Comparison of ENCODE assay signal across 13 cellular contexts in the genomic region with DNA sequence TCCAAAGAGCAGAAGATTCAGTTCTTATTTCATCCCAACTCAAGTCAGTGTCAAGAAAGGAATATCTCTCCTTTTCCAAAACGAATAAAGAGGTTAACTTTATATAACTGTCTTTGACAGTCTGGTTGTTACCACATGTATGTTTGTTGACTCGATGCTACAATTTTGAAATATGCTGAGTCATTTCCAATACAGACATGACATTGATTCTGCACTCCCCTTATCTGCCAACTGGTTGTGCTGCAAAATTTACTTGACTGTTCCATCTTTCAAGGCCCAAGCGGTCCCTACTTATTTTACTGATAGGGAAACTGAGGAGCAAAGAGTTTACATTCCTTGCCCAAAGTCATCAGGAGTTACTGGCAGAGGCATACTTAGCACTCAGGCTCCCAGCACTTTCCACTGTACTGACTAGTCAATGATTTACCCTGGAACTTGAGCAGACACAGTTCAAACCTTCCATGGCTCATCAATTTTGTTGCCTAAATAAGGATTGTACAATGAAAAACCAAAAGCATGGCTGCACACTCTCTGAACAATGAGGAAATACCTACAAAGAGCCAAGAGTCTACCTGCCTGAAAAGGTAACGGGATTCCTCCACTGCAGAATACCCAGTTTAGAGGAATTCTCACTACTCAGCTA. TPM values are rescaled to one million over a fixed set of nuclear protein-coding genes. Genes with fewer than 3 reads are reported as not detected.
DNase-seq lines count a peak whose midpoint lies in the region; ATAC-seq, FAIRE-seq and TF ChIP-seq lines count a peak whose summit lies in the region.
"Had no signal": no experiment of that assay in that cellular context is flagged by ENCODE, and none has a peak within 500 bp of the region (broad histone marks: within the 10 kb centered on the region; RNA-seq: fewer than 3 reads in every experiment).

No MANE protein-coding gene starts in this region.

- H4K20me1 ChIP-seq in GM12878 (ENCODE audit: control insufficient read depth, insufficient read depth) (no peaks in the 10 kb centered on the region), OCI-LY7 (ENCODE audit: insufficient read depth, low read length) (no peaks in the 10 kb centered on the region)

- POLR2A ChIA-PET in GM12878 (lab: Charles Lee) (no interaction called here), OCI-LY7 (lab: Charles Lee) (interaction anchor here (0.5 kb wide), 1 partner anchor 409 kb away, joined by 6 read pairs; no protein-coding TSS in a partner anchor)

- TF ChIP-seq EP300 in GM12878 (IDR thresholded peaks at IDR 0.05; ENCODE audit: borderline replicate concordance in 1 of 2, control insufficient read depth in 1 of 2, low read depth in 2 of 2, low read length in 2 of 2): no peak

- H3K9me3 ChIP-seq in GM12878 (replicated peaks; ENCODE audit: control insufficient read depth, insufficient read depth, low read length) (no peaks in the 10 kb centered on the region), OCI-LY7 (ENCODE audit: low read length) (no peaks in the 10 kb centered on the region)

- in situ Hi-C loops in GM12878 (cut with MboI): no loop called here

- H3K27me3 ChIP-seq in ACC112 (ENCODE audit: insufficient read depth, low read length) (no peaks in the 10 kb centered on the region), GM12878 (replicated peaks in 1 of 2; ENCODE audit: control insufficient read depth in 2 of 2, insufficient read depth in 2 of 2, low read length in 1 of 2) (no peaks in the 10 kb centered on the region; a peak in 1 of 4 replicates)

- peak overlapping the region; percentile 9; the same call in 1 of the 2 replicates for H3K27ac ChIP-seq in ACC112 (ENCODE audit: low read depth, low read length)
- H3K27ac ChIP-seq in GM12878 (ENCODE audit: control insufficient read depth, insufficient read depth): no peak overlapping the region
- no peak overlapping the region for H3K27ac ChIP-seq in OCI-LY7 (ENCODE audit: low read depth, low read length, poor library complexity, severe bottlenecking)

- H3K4me1 ChIP-seq in ACC112 (ENCODE audit: control insufficient read depth, insufficient read depth, low read length, unreplicated experiment): peaks cover 16% of the 10 kb centered on the region
- no peaks in the 10 kb centered on the region for H3K4me1 ChIP-seq in GM12878 (ENCODE audit: control insufficient read depth, insufficient read depth, low read length)
- H3K4me1 ChIP-seq in OCI-LY7 (ENCODE audit: insufficient read depth, low read length, poor library complexity, severe bottlenecking): no peaks in the 10 kb centered on the region

- TF ChIP-seq CTCF in GM12878 (IDR thresholded peaks at IDR 0.05 in 2 of 3, conservative IDR thresholded peaks at IDR 0.05 in 1 of 3; ENCODE audit: control insufficient read depth in 2 of 3, extremely low read depth in 1 of 3, insufficient read depth in 1 of 3, low read depth in 3 of 3, low read length in 3 of 3) (no peak), OCI-LY7 (conservative IDR thresholded peaks at IDR 0.05; ENCODE audit: low read length) (no peak)

- whole genome bisulfite sequencing in GM12878 (ENCODE audit: insufficient coverage, insufficient replicate concordance, low lambda C conversion rate, missing lambda C conversion rate): 18% methylated on average over 4 of the region's 4 CpGs

- no peaks in the 10 kb centered on the region for H3K36me3 ChIP-seq in ACC112 (ENCODE audit: insufficient read depth, low read length)
- no peaks in the 10 kb centered on the region for H3K36me3 ChIP-seq in GM12878 (ENCODE audit: control insufficient read depth in 2 of 2, insufficient read depth in 2 of 2, low read length in 1 of 2)
- no peaks in the 10 kb centered on the region for H3K36me3 ChIP-seq in OCI-LY7 (ENCODE audit: insufficient read depth, low read length)

- H3K4me3 ChIP-seq in ACC112 (ENCODE audit: low read depth, low read length) (no peak overlapping the region), GM12878 (no peak overlapping the region), OCI-LY7 (ENCODE audit: low read depth, low read length, poor library complexity, severe bottlenecking) (no peak overlapping the region)

- no peaks in the 10 kb centered on the region for H3K9me2 ChIP-seq in OCI-LY7 (ENCODE audit: insufficient read depth, low read length)

- no peak overlapping the region for H3K9ac ChIP-seq in GM12878 (ENCODE audit: control insufficient read depth, insufficient read depth, low read length)

- FAIRE-seq in GM12878 (lab: Jason Lieb, UNC): no peak
- FAIRE-seq: G401.6 had no signal

- CTCF ChIA-PET in GM12878 (lab: Yijun Ruan, JAX) (no interaction called here), OCI-LY7 (lab: Charles Lee; ENCODE audit: unreplicated experiment) (no interaction called here)

- SMC1A ChIA-PET in GM12878 (lab: Charles Lee; ENCODE audit: uncharacterized antibody, unreplicated experiment): no interaction called here

- TF ChIP-seq POLR2A in GM12878 (IDR thresholded peaks at IDR 0.05; ENCODE audit: low read depth, low read length): no peak

- no peak for TF ChIP-seq RAD21 in GM12878 (IDR thresholded peaks at IDR 0.05; ENCODE audit: insufficient read depth, low read depth, low read length)

- RAD21 ChIA-PET in GM12878 (lab: Charles Lee; ENCODE audit: unreplicated experiment): no interaction called here

- peak; percentile 71 for ATAC-seq in GM19452 (IDR thresholded peaks at IDR 0.05; ENCODE audit: unreplicated experiment)
- ATAC-seq in GM12878: no peak
- no peak for ATAC-seq in GM19455 (IDR thresholded peaks at IDR 0.05; ENCODE audit: unreplicated experiment)
- ATAC-seq: activated naive CD8-positive, alpha-beta T cell treated with anti-CD3 and anti-CD28 coated beads, Interleukin-2, amount 50 U/mL, for 24 hours; naive thymus-derived CD4-positive, alpha-beta T cell had no signal

- intact Hi-C loops in GM12878 (cut with micrococcal nuclease; ENCODE audit: unreplicated experiment): no loop called here
- intact Hi-C loops in OCI-LY7 (cut with micrococcal nuclease; ENCODE audit: unreplicated experiment): no loop called here

- no peak overlapping the region for H3K4me2 ChIP-seq in GM12878 (ENCODE audit: control insufficient read depth, insufficient read depth)
- H3K4me2 ChIP-seq in OCI-LY7 (ENCODE audit: low read length): no peak overlapping the region

- DNase-seq in GM12878 (ENCODE audit: low read depth, low spot score): no peak
- DNase-seq in left kidney (ENCODE audit: low read depth, low spot score): peak; percentile 81
- no peak for DNase-seq in activated CD4-positive, alpha-beta T cell treated with anti-CD3 and anti-CD28 coated beads for 48 hours
- DNase-seq in SW480 (ENCODE audit: low spot score): no peak
- no peak for DNase-seq in OCI-LY7 (ENCODE audit: low spot score)
- DNase-seq: activated CD8-positive, alpha-beta memory T cell treated with anti-CD3 and anti-CD28 coated beads, Interleukin-2, amount 50 U/mL, for 4 hours; activated naive CD8-positive, alpha-beta T cell treated with anti-CD3 and anti-CD28 coated beads, Interleukin-2, amount 50 U/mL, for 24 hours; HCEC 1CT; naive thymus-derived CD4-positive, alpha-beta T cell had no signal

- no peaks in the 10 kb centered on the region for H3K79me2 ChIP-seq in ACC112 (ENCODE audit: control insufficient read depth, insufficient read depth, low read length, unreplicated experiment)
- no peaks in the 10 kb centered on the region for H3K79me2 ChIP-seq in GM12878 (ENCODE audit: control insufficient read depth, insufficient read depth, low read length)
- no peaks in the 10 kb centered on the region for H3K79me2 ChIP-seq in OCI-LY7 (ENCODE audit: insufficient read depth, low read depth, low read length)

- H2AFZ ChIP-seq in ACC112 (ENCODE audit: low read length, unreplicated experiment) (no peak overlapping the region), GM12878 (ENCODE audit: control insufficient read depth, low read depth, low read length) (no peak overlapping the region), OCI-LY7 (ENCODE audit: low read length) (no peak overlapping the region)

- BruUV-seq in GM12878 (replicated peaks; lab: Mats Ljungman, UMichigan) (no TSS peak), OCI-LY7 (replicated peaks; lab: Mats Ljungman, UMichigan) (no TSS peak)

TF ChIP-seq in GM12878, 131 proteins besides CTCF, POLR2A, EP300 and RAD21:
- TF ChIP-seq ATF2 (IDR thresholded peaks at IDR 0.05; ENCODE audit: low read length) (no peak), BACH1 (IDR thresholded peaks at IDR 0.05; ENCODE audit: borderline replicate concordance) (peak; percentile 25; the same call in 1 of the 2 replicates)

RNA-seq across cellular contexts. Expression of gene ABLIM1, which starts 52.8 kb away (rescaled TPM):
- 40.9 and 58.6 TPM in 2 replicates for total RNA-seq in GM12878 (2013; cell fraction: nucleolus; rRNA removed)
- total RNA-seq in GM12878 (2014; rRNA removed) (20.7 and 22.0 TPM in 2 replicates), GM12878 (2014; rRNA removed; fragmentation: Illumina TruSeq; extraction: Trizol) (29.2 and 30.5 TPM in 2 replicates), GM12878 (2021) (40.7 and 45.3 TPM in 2 replicates), OCI-LY7 (2022) (246 and 268 TPM in 2 replicates)
- polyA plus RNA-seq in GM12878 (2011; ENCODE audit: low read depth): 34.6 TPM
- polyA plus RNA-seq in GM12878 (2011; rRNA removed) (23.6 and 33.6 TPM in 2 replicates), GM12878 (2014; fragmentation: Illumina TruSeq; extraction: Trizol) (50.5 and 63.4 TPM in 2 replicates), GM12878 (2014; fragmentation: Nextera tagmentation; extraction: Ambion mirVana) (10 to 100 TPM; 14.2 to 25.7 TPM), GM12878 (2014; rRNA removed) (24.0 and 29.3 TPM in 2 replicates), GM12878 (2016; fragmentation: Nextera tagmentation; extraction: Ambion mirVana) (10 to 100 TPM; 23.7 to 27.0 TPM)
- 31.4 and 38.9 TPM in 2 replicates for polyA plus RNA-seq in GM12878 (2011; cell fraction: cytosol; rRNA removed)
- 26.2 and 30.8 TPM in 2 replicates for polyA plus RNA-seq in GM12878 (2011; cell fraction: nucleus; rRNA removed)
- polyA plus RNA-seq in GM12878 (2012): 26.9 and 34.9 TPM in 2 replicates
- 54.9 and 60.1 TPM in 2 replicates for polyA minus RNA-seq in GM12878 (2011; rRNA and poly(A)+ RNA removed)
- polyA minus RNA-seq in GM12878 (2011; cell fraction: cytosol; rRNA and poly(A)+ RNA removed): 17.0 and 19.2 TPM in 2 replicates
- polyA minus RNA-seq in GM12878 (2011; cell fraction: nucleus; rRNA and poly(A)+ RNA removed): 20.4 and 29.8 TPM in 2 replicates
- total RNA-seq in OCI-LY7 (2014; rRNA removed; shearing (Covaris generic)): 61.1 and 94.2 TPM in 2 replicates
